Comparison of ENCODE assay signal across 11 cellular contexts in genomic region chr2:112092286-112093041, GRCh38. TPM values are rescaled to one million over a fixed set of nuclear protein-coding genes. Genes with fewer than 3 reads are reported as not detected.
DNase-seq lines count a peak whose midpoint lies in the region; ATAC-seq and TF ChIP-seq lines count a peak whose summit lies in the region.
"Had no signal": no experiment of that assay in that cellular context is flagged by ENCODE, and none has a peak within 500 bp of the region (broad histone marks: within the 10 kb centered on the region; RNA-seq: fewer than 3 reads in every experiment).

No MANE protein-coding gene starts in this region.

- H3K4me3 Mint-ChIP-seq in activated naive CD4-positive, alpha-beta T cell treated with anti-CD3 and anti-CD28 coated beads, Interleukin-2, amount 50 U/mL, for 24 hours, result no peak overlapping the region

- no peak for TF ChIP-seq CTCF in upper lobe of left lung (IDR thresholded peaks at IDR 0.05)
- TF ChIP-seq CTCF in lower leg skin (IDR thresholded peaks at IDR 0.05), result no peak

- ATAC-seq in upper lobe of left lung (ENCODE audit: low FRiP score in 2 of 2), result no peak

- peaks cover 23% of the 10 kb centered on the region for H3K36me3 Mint-ChIP-seq in activated naive CD4-positive, alpha-beta T cell treated with anti-CD3 and anti-CD28 coated beads, Interleukin-2, amount 50 U/mL, for 24 hours

- TF ChIP-seq POLR2A in upper lobe of left lung (IDR thresholded peaks at IDR 0.05) (no peak), lower leg skin (IDR thresholded peaks at IDR 0.05) (no peak)

- H3K9me3 ChIP-seq in adipocyte (ENCODE audit: control insufficient read depth, low read length), result no peaks in the 10 kb centered on the region
- no peaks in the 10 kb centered on the region for H3K9me3 ChIP-seq in upper lobe of left lung
- H3K9me3 ChIP-seq: SJCRH30 had no signal

- no peak for TF ChIP-seq EP300 in upper lobe of left lung (IDR thresholded peaks at IDR 0.05)

- peaks cover 19% of the 10 kb centered on the region for H3K4me1 Mint-ChIP-seq in activated naive CD4-positive, alpha-beta T cell treated with anti-CD3 and anti-CD28 coated beads, Interleukin-2, amount 50 U/mL, for 24 hours

- WGBS in upper lobe of left lung, 2 donors, result 88 to 89% methylated on average over 6 of the region's 6 CpGs
- 86 to 93% methylated on average over 6 of the region's 6 CpGs for WGBS in lower leg skin, 2 donors

- H3K36me3 ChIP-seq in adipocyte (ENCODE audit: control insufficient read depth, insufficient read depth, low read length, severe bottlenecking) (peaks cover 37% of the 10 kb centered on the region), upper lobe of left lung (peaks cover 0 to 69% (median 35%) of the 10 kb centered on the region in 4 donors)

- H3K27ac ChIP-seq in upper lobe of left lung, result peak overlapping the region; percentile 32 to 67 (median 47)
- H3K27ac ChIP-seq: BLaER1 treated with 17β-estradiol and CSF1 and Interleukin-3, amounts not matched to agents 10 nM and 100 nM; SJCRH30 had no signal

- intact Hi-C loops in lower leg skin (cut with DNase I; ENCODE audit: low total_unique reads), result no loop called here

- no peak for DNase-seq in activated naive CD4-positive, alpha-beta T cell treated with anti-CD3 and anti-CD28 coated beads, Interleukin-2, amount 50 U/mL, for 16 hours
- DNase-seq in adipocyte (ENCODE audit: low read depth) (peak; percentile 69), iris pigment epithelial cell (ENCODE audit: low read depth) (peak; percentile 79), upper lobe of left lung (no peak), DMS 273 (lab: John Stamatoyannopoulos, UW; ENCODE audit: unreplicated experiment) (no peak), lower leg skin (ENCODE audit: low spot score in 2 of 2) (no peak)
- DNase-seq in activated CD4-positive, alpha-beta T cell treated with anti-CD3 and anti-CD28 coated beads for 1 hour, result no peak
- DNase-seq: NCI-H1436, SJCRH30 had no signal

- no peaks in the 10 kb centered on the region for H3K9me3 Mint-ChIP-seq in activated naive CD4-positive, alpha-beta T cell treated with anti-CD3 and anti-CD28 coated beads, Interleukin-2, amount 50 U/mL, for 24 hours

- H3K4me3 ChIP-seq in adipocyte (ENCODE audit: low read length), result peak overlapping the region; percentile 35
- H3K4me3 ChIP-seq in upper lobe of left lung, result no peak overlapping the region
- no peak overlapping the region for H3K4me3 ChIP-seq in lower leg skin (ENCODE audit: low read depth, poor library complexity, severe bottlenecking)
- H3K4me3 ChIP-seq: BLaER1 treated with 17β-estradiol and CSF1 and Interleukin-3, amounts not matched to agents 10 nM and 100 nM; SJCRH30 had no signal

- H3K27me3 Mint-ChIP-seq in activated naive CD4-positive, alpha-beta T cell treated with anti-CD3 and anti-CD28 coated beads, Interleukin-2, amount 50 U/mL, for 24 hours, result no peaks in the 10 kb centered on the region

- H3K4me1 ChIP-seq in adipocyte (ENCODE audit: control insufficient read depth, insufficient read depth, low read length) (peaks cover 46% of the 10 kb centered on the region), upper lobe of left lung (peaks cover 0 to 8% (median 4%) of the 10 kb centered on the region in 4 donors)
- H3K4me1 ChIP-seq: SJCRH30 had no signal

- peak overlapping the region; percentile 2 for H3K27ac Mint-ChIP-seq in activated naive CD4-positive, alpha-beta T cell treated with anti-CD3 and anti-CD28 coated beads, Interleukin-2, amount 50 U/mL, for 24 hours

- peak overlapping the region; percentile 52 for H3K9ac ChIP-seq in adipocyte (ENCODE audit: low read length)
- H3K9ac ChIP-seq: BLaER1 treated with 17β-estradiol and CSF1 and Interleukin-3, amounts not matched to agents 10 nM and 100 nM had no signal

- H3K27me3 ChIP-seq in adipocyte (replicated peaks; ENCODE audit: control insufficient read depth, insufficient read depth, low read length), result no peaks in the 10 kb centered on the region
- no peaks in the 10 kb centered on the region for H3K27me3 ChIP-seq in upper lobe of left lung
- H3K27me3 ChIP-seq: BLaER1 treated with 17β-estradiol and CSF1 and Interleukin-3, amounts not matched to agents 10 nM and 100 nM; SJCRH30 had no signal

RNA-seq across cellular contexts. Expression of gene TMEM87B, which starts 37.4 kb away (rescaled TPM):
- 10 to 100 TPM; 20.1 to 45.9 (median 23.6) TPM for total RNA-seq in upper lobe of left lung
- 10 to 100 TPM; 21.5 to 27.0 (median 24.7) TPM for total RNA-seq in lower leg skin

RNA-seq across cellular contexts. Expression of gene FBLN7, which starts 45.7 kb away (rescaled TPM):
- 1 to 10 TPM in 5 of 6 donors, not detected in 1; 2.0 to 6.9 (median 4.0) TPM for total RNA-seq in upper lobe of left lung
- total RNA-seq in lower leg skin, result 10 to 100 TPM in 1 of 4 donors, 1 to 10 TPM in 3; 3.6 to 10.2 (median 5.9) TPM

Comparison
In these comparisons a context has a peak if more than half of its experiments do, and no peak if none do; other contexts are left out.
1. DNase-seq: peak in adipocyte (single experiment) and iris pigment epithelial cell (single experiment); none in activated naive CD4-positive, alpha-beta T cell treated with anti-CD3 and anti-CD28 coated beads, Interleukin-2, amount 50 U/mL, for 16 hours (single experiment), upper lobe of left lung (0 of 2), DMS 273 (single experiment), activated CD4-positive, alpha-beta T cell treated with anti-CD3 and anti-CD28 coated beads for 1 hour (single experiment) and lower leg skin (0 of 2).